Comparison of ENCODE assay signal across 15 cellular contexts in genomic region chr16:52494145-52494544, GRCh38. TPM values are rescaled to one million over a fixed set of nuclear protein-coding genes. Genes with fewer than 3 reads are reported as not detected.
"Had no signal": no experiment of that assay in that cellular context is flagged by ENCODE, and none has a peak within 500 bp of the region (broad histone marks: within the 10 kb centered on the region; RNA-seq: fewer than 3 reads in every experiment).

No MANE protein-coding gene starts in this region.

- H3K27ac Mint-ChIP-seq: activated CD8-positive, alpha-beta memory T cell treated with anti-CD3 and anti-CD28 coated beads, Interleukin-2, amount 10 ng/mL, durations not matched to agents 7 days and 5 days; activated naive CD8-positive, alpha-beta T cell; activated T-cell treated with anti-CD3 and anti-CD28 coated beads, Interleukin-2, amount 50 U/mL, for 24 hours; dendritic cell treated with granulocyte-macrophage colony-stimulating factor and Interleukin-4, amounts not matched to agents 40 ng/mL and 50 ng/mL, for 4 days; type B pancreatic cell had no signal

- ATAC-seq: activated CD8-positive, alpha-beta memory T cell treated with anti-CD3 and anti-CD28 coated beads, Interleukin-2, amount 10 ng/mL, durations not matched to agents 7 days and 5 days had no signal

- H3K36me3 ChIP-seq: brain microvascular endothelial cell, sigmoid colon had no signal

- H3K27me3 Mint-ChIP-seq: activated CD8-positive, alpha-beta memory T cell treated with anti-CD3 and anti-CD28 coated beads, Interleukin-2, amount 10 ng/mL, durations not matched to agents 7 days and 5 days; activated naive CD8-positive, alpha-beta T cell; activated T-cell treated with anti-CD3 and anti-CD28 coated beads, Interleukin-2, amount 50 U/mL, for 24 hours; dendritic cell treated with granulocyte-macrophage colony-stimulating factor and Interleukin-4, amounts not matched to agents 40 ng/mL and 50 ng/mL, for 4 days had no signal

- H3K4me3 Mint-ChIP-seq: activated CD8-positive, alpha-beta memory T cell treated with anti-CD3 and anti-CD28 coated beads, Interleukin-2, amount 10 ng/mL, durations not matched to agents 7 days and 5 days; activated naive CD8-positive, alpha-beta T cell; activated T-cell treated with anti-CD3 and anti-CD28 coated beads, Interleukin-2, amount 50 U/mL, for 24 hours; dendritic cell treated with granulocyte-macrophage colony-stimulating factor and Interleukin-4, amounts not matched to agents 40 ng/mL and 50 ng/mL, for 4 days; type B pancreatic cell had no signal

- H3K27me3 ChIP-seq: brain microvascular endothelial cell, sigmoid colon had no signal

- H3K9me3 ChIP-seq: sigmoid colon had no signal

- DNase-seq: activated CD4-positive, alpha-beta T cell treated with anti-CD3 and anti-CD28 coated beads, Interleukin-2, amount 50 U/mL, for 48 hours; activated CD4-positive, CD25-positive, alpha-beta regulatory T cell treated with anti-CD3 and anti-CD28 coated beads, Interleukin-2, amount 50 U/mL, for 72 hours; activated CD8-positive, alpha-beta memory T cell treated with anti-CD3 and anti-CD28 coated beads, Interleukin-2, amount 10 ng/mL, durations not matched to agents 7 days and 5 days; activated effector memory CD4-positive, alpha-beta T cell treated with anti-CD3 and anti-CD28 coated beads, Interleukin-2, amount 50 U/mL, for 16 hours; activated T-cell treated with anti-CD3 and anti-CD28 coated beads, Interleukin-2, amount 50 U/mL, for 24 hours; amygdala; brain microvascular endothelial cell; hippocampal formation; sigmoid colon; stimulated activated naive CD4-positive, alpha-beta T cell had no signal

- H3K4me3 ChIP-seq: sigmoid colon had no signal

- H3K9me3 Mint-ChIP-seq: activated T-cell treated with anti-CD3 and anti-CD28 coated beads, Interleukin-2, amount 50 U/mL, for 24 hours; dendritic cell treated with granulocyte-macrophage colony-stimulating factor and Interleukin-4, amounts not matched to agents 40 ng/mL and 50 ng/mL, for 4 days; type B pancreatic cell had no signal

- H3K27ac ChIP-seq: brain microvascular endothelial cell, sigmoid colon had no signal

- H3K4me1 Mint-ChIP-seq: activated CD8-positive, alpha-beta memory T cell treated with anti-CD3 and anti-CD28 coated beads, Interleukin-2, amount 10 ng/mL, durations not matched to agents 7 days and 5 days had no signal

- H3K36me3 Mint-ChIP-seq: activated CD8-positive, alpha-beta memory T cell treated with anti-CD3 and anti-CD28 coated beads, Interleukin-2, amount 10 ng/mL, durations not matched to agents 7 days and 5 days; activated naive CD8-positive, alpha-beta T cell had no signal

RNA-seq across cellular contexts. Expression of gene TOX3, which starts 52.8 kb away (rescaled TPM):
- total RNA-seq: activated CD8-positive, alpha-beta memory T cell treated with anti-CD3 and anti-CD28 coated beads, Interleukin-2, amount 10 ng/mL, durations not matched to agents 7 days and 5 days; osteoblast; pulmonary artery endothelial cell had no signal
